Comparison of ENCODE assay signal across 8 cellular contexts in genomic region chr3:51994530-51994929, GRCh38. TPM values are rescaled to one million over a fixed set of nuclear protein-coding genes. Genes with fewer than 3 reads are reported as not detected.
A peak's percentile ranks its signal among the peaks of the same experiment; 100 is the strongest.
DNase-seq lines count a peak whose midpoint lies in the region; ATAC-seq and TF ChIP-seq lines count a peak whose summit lies in the region.

No MANE protein-coding gene starts in this region.

- peak overlapping the region; percentile 100 for H3K27ac Mint-ChIP-seq in activated T-cell treated with anti-CD3 and anti-CD28 coated beads, Interleukin-2, amount 50 U/mL, for 24 hours
- peak overlapping the region; percentile 100 for H3K27ac Mint-ChIP-seq in activated naive CD8-positive, alpha-beta T cell treated with anti-CD3 and anti-CD28 coated beads, Interleukin-2, amount 10 ng/mL, durations not matched to agents 7 days and 5 days

- H3K4me3 Mint-ChIP-seq in activated T-cell treated with anti-CD3 and anti-CD28 coated beads, Interleukin-2, amount 50 U/mL, for 24 hours: peak overlapping the region; percentile 100
- H3K4me3 Mint-ChIP-seq in activated naive CD8-positive, alpha-beta T cell treated with anti-CD3 and anti-CD28 coated beads, Interleukin-2, amount 10 ng/mL, durations not matched to agents 7 days and 5 days: peak overlapping the region; percentile 100

- H3K4me1 ChIP-seq in iPS-20b (ENCODE audit: insufficient read depth, low read length) (peaks cover 10% of the 10 kb centered on the region; the same call in 1 of the 2 replicates), thoracic aorta (ENCODE audit: control insufficient read depth in 1 of 2, low read depth in 2 of 2) (peaks cover 12 to 27% of the 10 kb centered on the region in 2 donors)

- H3K4me3 ChIP-seq in iPS-20b (ENCODE audit: low read length) (peak overlapping the region; percentile 84), thoracic aorta (peak overlapping the region; percentile 86)

- H3K27ac ChIP-seq in iPS-20b (ENCODE audit: low read length) (no peak overlapping the region), thoracic aorta (no peak overlapping the region)

- no peak for DNase-seq in activated T-cell treated with anti-CD3 and anti-CD28 coated beads, Interleukin-2, amount 50 U/mL, for 24 hours
- DNase-seq in activated T-cell treated with anti-CD3 and anti-CD28 coated beads, Interleukin-2, amount 50 U/mL, for 1 hour: no peak
- DNase-seq in activated naive CD8-positive, alpha-beta T cell treated with anti-CD3 and anti-CD28 coated beads, Interleukin-2, amount 10 ng/mL, durations not matched to agents 7 days and 5 days: no peak
- DNase-seq in thoracic aorta (ENCODE audit: low spot score): no peak
- no peak for DNase-seq in stimulated activated CD4-positive, alpha-beta T cell treated with anti-CD3 and anti-CD28 coated beads, Interleukin-15, amount 100 ng/mL, for 24 hours
- no peak for DNase-seq in pons (ENCODE audit: low spot score)

- H3K36me3 ChIP-seq in iPS-20b (ENCODE audit: insufficient read depth, low read depth, low read length) (peaks cover 39% of the 10 kb centered on the region), thoracic aorta (peaks cover 23% of the 10 kb centered on the region)

- no peaks in the 10 kb centered on the region for H3K9me3 ChIP-seq in iPS-20b (ENCODE audit: insufficient read depth, low read depth, low read length)
- no peaks in the 10 kb centered on the region for H3K9me3 ChIP-seq in thoracic aorta

- H3K9ac ChIP-seq in iPS-20b (ENCODE audit: low read depth, low read length): peak overlapping the region; percentile 97

- no peak for ATAC-seq in activated naive CD8-positive, alpha-beta T cell treated with anti-CD3 and anti-CD28 coated beads, Interleukin-2, amount 10 ng/mL, durations not matched to agents 7 days and 5 days (ENCODE audit: low read depth)
- ATAC-seq in thoracic aorta (ENCODE audit: insufficient number of reproducible peaks, low FRiP score, low read depth) (no peak), GM18519 (IDR thresholded peaks at IDR 0.05; ENCODE audit: low FRiP score, unreplicated experiment) (no peak)

- POLR2A ChIA-PET in activated naive CD8-positive, alpha-beta T cell treated with anti-CD3 and anti-CD28 coated beads, Interleukin-2, amount 10 ng/mL, durations not matched to agents 7 days and 5 days (lab: Charles Lee): interaction anchor here (0.9 to 2.8 kb wide), 4 partner anchors 11 to 226 kb away, joined by 3 to 49 read pairs (median 14); partner anchors contain the start of genes ABHD14A, ABHD14B, ACY1 and DUSP7

- H3K27me3 ChIP-seq in iPS-20b (ENCODE audit: insufficient read depth, low read length) (no peaks in the 10 kb centered on the region), thoracic aorta (replicated peaks; ENCODE audit: insufficient read depth) (no peaks in the 10 kb centered on the region)

- TF ChIP-seq CTCF in thoracic aorta (IDR thresholded peaks at IDR 0.05): no peak

- no peaks in the 10 kb centered on the region for H3K27me3 Mint-ChIP-seq in activated T-cell treated with anti-CD3 and anti-CD28 coated beads, Interleukin-2, amount 50 U/mL, for 24 hours
- H3K27me3 Mint-ChIP-seq in activated naive CD8-positive, alpha-beta T cell treated with anti-CD3 and anti-CD28 coated beads, Interleukin-2, amount 10 ng/mL, durations not matched to agents 7 days and 5 days: peaks cover 14% of the 10 kb centered on the region

- peaks cover 52% of the 10 kb centered on the region for H3K36me3 Mint-ChIP-seq in activated T-cell treated with anti-CD3 and anti-CD28 coated beads, Interleukin-2, amount 50 U/mL, for 24 hours (ENCODE audit: low read depth)
- H3K36me3 Mint-ChIP-seq in activated naive CD8-positive, alpha-beta T cell treated with anti-CD3 and anti-CD28 coated beads, Interleukin-2, amount 10 ng/mL, durations not matched to agents 7 days and 5 days: peaks cover 21% of the 10 kb centered on the region

- peaks cover 34% of the 10 kb centered on the region for H3K4me1 Mint-ChIP-seq in activated T-cell treated with anti-CD3 and anti-CD28 coated beads, Interleukin-2, amount 50 U/mL, for 24 hours (ENCODE audit: low read depth)
- H3K4me1 Mint-ChIP-seq in activated naive CD8-positive, alpha-beta T cell treated with anti-CD3 and anti-CD28 coated beads, Interleukin-2, amount 10 ng/mL, durations not matched to agents 7 days and 5 days: peaks cover 29% of the 10 kb centered on the region

- H3K9me3 Mint-ChIP-seq in activated T-cell treated with anti-CD3 and anti-CD28 coated beads, Interleukin-2, amount 50 U/mL, for 24 hours: no peaks in the 10 kb centered on the region
- no peaks in the 10 kb centered on the region for H3K9me3 Mint-ChIP-seq in activated naive CD8-positive, alpha-beta T cell treated with anti-CD3 and anti-CD28 coated beads, Interleukin-2, amount 10 ng/mL, durations not matched to agents 7 days and 5 days

RNA-seq across cellular contexts. Expression of gene RPL29, which starts 1.2 kb away (rescaled TPM):
- 1,000 to 10,000 TPM; 1,076 to 1,089 TPM for total RNA-seq in activated naive CD8-positive, alpha-beta T cell treated with anti-CD3 and anti-CD28 coated beads, Interleukin-2, amount 10 ng/mL, durations not matched to agents 7 days and 5 days
- total RNA-seq in thoracic aorta: 100 to 1,000 TPM; 642 to 718 TPM

RNA-seq across cellular contexts. Expression of gene ACY1, which starts 11.2 kb away (rescaled TPM):
- 10 to 100 TPM; 15.8 to 17.1 TPM for total RNA-seq in activated naive CD8-positive, alpha-beta T cell treated with anti-CD3 and anti-CD28 coated beads, Interleukin-2, amount 10 ng/mL, durations not matched to agents 7 days and 5 days
- total RNA-seq in thoracic aorta: 10 to 100 TPM in 1 of 2 donors, 1 to 10 TPM in 1; 6.1 to 12.3 TPM

RNA-seq across cellular contexts. Expression of gene ABHD14A, which starts 19.7 kb away (rescaled TPM):
- 10 to 100 TPM; 11.3 to 15.9 TPM for total RNA-seq in activated naive CD8-positive, alpha-beta T cell treated with anti-CD3 and anti-CD28 coated beads, Interleukin-2, amount 10 ng/mL, durations not matched to agents 7 days and 5 days
- 10 to 100 TPM in 1 of 2 donors, 1 to 10 TPM in 1; 9.7 to 24.0 TPM for total RNA-seq in thoracic aorta

RNA-seq across cellular contexts. Expression of gene ABHD14B, which starts 20.7 kb away (rescaled TPM):
- 10 to 100 TPM; 49.6 to 54.3 TPM for total RNA-seq in activated naive CD8-positive, alpha-beta T cell treated with anti-CD3 and anti-CD28 coated beads, Interleukin-2, amount 10 ng/mL, durations not matched to agents 7 days and 5 days
- 10 to 100 TPM; 28.6 to 55.2 TPM for total RNA-seq in thoracic aorta

RNA-seq across cellular contexts. Expression of gene PCBP4, which starts 27.3 kb away (rescaled TPM):
- total RNA-seq in activated naive CD8-positive, alpha-beta T cell treated with anti-CD3 and anti-CD28 coated beads, Interleukin-2, amount 10 ng/mL, durations not matched to agents 7 days and 5 days: 10 to 100 TPM; 17.8 to 18.2 TPM
- total RNA-seq in thoracic aorta: 100 to 1,000 TPM; 127 to 144 TPM
